In genomic region chr12:54081581-54082401, GRCh38 we compare ENCODE assay signal across 9 cellular contexts. TPM values are rescaled to one million over a fixed set of nuclear protein-coding genes. Genes with fewer than 3 reads are reported as not detected.
DNase-seq lines count a peak whose midpoint lies in the region; ATAC-seq, FAIRE-seq and TF ChIP-seq lines count a peak whose summit lies in the region.
"Not testable (repeated sequence)": the region's sequence is repeated elsewhere in the genome, so short reads cannot be mapped to it uniquely, and the experiment has no call there.
"Had no signal": no experiment of that assay in that cellular context is flagged by ENCODE, and none has a peak within 500 bp of the region (broad histone marks: within the 10 kb centered on the region; RNA-seq: fewer than 3 reads in every experiment).

No MANE protein-coding gene starts in this region.

- H3K4me3 ChIP-seq in GM23338 (peak overlapping the region; percentile 41), uterus (peak overlapping the region in 1 of 2 donors; percentile 30)
- not testable (repeated sequence) for H3K4me3 ChIP-seq in K562

- in situ Hi-C loops in K562 (cut with MboI): not testable (repeated sequence)

- POLR2A ChIA-PET in WTC11 (lab: Charles Lee): not testable (repeated sequence)
- POLR2A ChIA-PET in K562 (lab: Yijun Ruan, JAX): interaction anchor here (0.7 kb wide), 1 partner anchor 21 kb away, joined by 4 read pairs; no protein-coding TSS in a partner anchor

- not testable (repeated sequence) for TF ChIP-seq POLR2A in K562 (conservative IDR thresholded peaks at IDR 0.05); uterus (IDR thresholded peaks at IDR 0.05)

- not testable (repeated sequence) for H3K9me1 ChIP-seq in K562 (ENCODE audit: control insufficient read depth, insufficient read depth, low read length)

- WGBS in K562 (ENCODE audit: insufficient coverage, low coverage, missing lambda C conversion rate): 78% methylated on average over 13 of the region's 35 CpGs

- H3F3A ChIP-seq in GM23338 (replicated peaks; ENCODE audit: low read depth): not testable (repeated sequence)

- H3K4me2 ChIP-seq in GM23338 (peak overlapping the region; percentile 66), K562 (ENCODE audit: insufficient read depth, low read length) (0 out of 2 replicates have a peak overlapping the region, but pooled peaks have one; percentile 9)

- H3K79me2 ChIP-seq in GM23338 (replicated peaks; ENCODE audit: insufficient read depth); K562 (ENCODE audit: control insufficient read depth, insufficient read depth, low read length): not testable (repeated sequence)

- FAIRE-seq in K562 (lab: Jason Lieb, UNC): not testable (repeated sequence)

- H3K4me1 ChIP-seq in GM23338 (ENCODE audit: insufficient read depth): peaks cover 50% of the 10 kb centered on the region
- H3K4me1 ChIP-seq in K562 (replicated peaks in 1 of 2; ENCODE audit: control insufficient read depth in 2 of 2, insufficient read depth in 2 of 2, low read length in 2 of 2); uterus: not testable (repeated sequence)

- not testable (repeated sequence) for H3K9me3 ChIP-seq in K562 (replicated peaks; ENCODE audit: control insufficient read depth, insufficient read depth, low read depth, low read length); uterus

- CTCF ChIA-PET in WTC11 (lab: Charles Lee): interaction anchor here (0.6 kb wide), 2 partner anchors 87 to 304 kb away, joined by 3 to 4 read pairs; no protein-coding TSS in a partner anchor
- CTCF ChIA-PET in K562 (lab: Yijun Ruan, JAX; ENCODE audit: low intra/inter-chr PET ratio): not testable (repeated sequence)

- not testable (repeated sequence) for H3K27ac Mint-ChIP-seq in GM23338; glutamatergic neuron (ENCODE audit: unreplicated experiment)
- H3K27ac Mint-ChIP-seq in WTC11 (peak overlapping the region; percentile 65; the same call in 1 of the 2 replicates), naive B cell (peak overlapping the region; percentile 80 to 98 (median 94))
- H3K27ac Mint-ChIP-seq in activated T-cell treated with anti-CD3 and anti-CD28 coated beads, Interleukin-2, amount 50 U/mL, for 72 hours: peak overlapping the region; percentile 96

- intact Hi-C loops in K562 (cut with micrococcal nuclease); uterus (cut with DNase I; ENCODE audit: low total_unique reads): not testable (repeated sequence)

- not testable (repeated sequence) for H3K9ac ChIP-seq in K562 (ENCODE audit: insufficient read depth in 1 of 2, low read depth in 2 of 2, low read length in 2 of 2)

- H3K27ac ChIP-seq in GM23338 (ENCODE audit: low read depth): not testable (repeated sequence)
- H3K27ac ChIP-seq in K562 (ENCODE audit: extremely low read depth, low read depth, low read length) (0 out of 3 replicates have a peak overlapping the region, but pooled peaks have one; percentile 11), uterus (peak overlapping the region; percentile 27 to 68)

- not testable (repeated sequence) for H3K9me3 Mint-ChIP-seq in GM23338; WTC11; activated T-cell treated with anti-CD3 and anti-CD28 coated beads, Interleukin-2, amount 50 U/mL, for 72 hours; naive B cell
- H3K9me3 Mint-ChIP-seq in glutamatergic neuron (ENCODE audit: unreplicated experiment): peaks cover 17% of the 10 kb centered on the region

- H3K4me3 Mint-ChIP-seq in GM23338: peak overlapping the region; percentile 53
- H3K4me3 Mint-ChIP-seq in WTC11: peak overlapping the region; percentile 65
- peak overlapping the region; percentile 96 to 97 for H3K4me3 Mint-ChIP-seq in activated T-cell treated with anti-CD3 and anti-CD28 coated beads, Interleukin-2, amount 50 U/mL, for 72 hours
- peak overlapping the region; percentile 49 for H3K4me3 Mint-ChIP-seq in glutamatergic neuron (ENCODE audit: unreplicated experiment)
- peak overlapping the region; percentile 81 to 96 (median 90) for H3K4me3 Mint-ChIP-seq in naive B cell

- not testable (repeated sequence) for TF ChIP-seq RAD21 in K562 (CRISPR knock-in tag; conservative IDR thresholded peaks at IDR 0.05 in 1 of 2, IDR thresholded peaks at IDR 0.05 in 1 of 2)

- H3K9me2 ChIP-seq in GM23338 (ENCODE audit: insufficient read depth): not testable (repeated sequence)

- TF ChIP-seq EP300 in K562 (IDR thresholded peaks at IDR 0.05; ENCODE audit: low read length): not testable (repeated sequence)

- H3K27me3 Mint-ChIP-seq in GM23338 (ENCODE audit: insufficient read depth, low read depth, poor library complexity) (peaks cover 97% of the 10 kb centered on the region), WTC11 (ENCODE audit: low read depth) (peaks cover 99% of the 10 kb centered on the region), glutamatergic neuron (ENCODE audit: unreplicated experiment) (peaks cover 48% of the 10 kb centered on the region)
- not testable (repeated sequence) for H3K27me3 Mint-ChIP-seq in activated T-cell treated with anti-CD3 and anti-CD28 coated beads, Interleukin-2, amount 50 U/mL, for 72 hours (ENCODE audit: low read depth); naive B cell

- not testable (repeated sequence) for TF ChIP-seq CTCF in GM23338 (conservative IDR thresholded peaks at IDR 0.05; ENCODE audit: low read depth in 2 of 2); WTC11 (IDR thresholded peaks at IDR 0.05); K562 (IDR thresholded peaks at IDR 0.05 in 2 of 3, conservative IDR thresholded peaks at IDR 0.05 in 1 of 3; ENCODE audit: insufficient read depth in 2 of 3, low read depth in 1 of 3, low read length in 3 of 3); glutamatergic neuron (IDR thresholded peaks at IDR 0.05; ENCODE audit: partially characterized antibody, unreplicated experiment); uterus (IDR thresholded peaks at IDR 0.05)

- not testable (repeated sequence) for BruUV-seq in K562 (replicated peaks; lab: Mats Ljungman, UMichigan)

- H4K20me1 ChIP-seq in GM23338 (replicated peaks; ENCODE audit: insufficient read depth); K562 (replicated peaks; ENCODE audit: control insufficient read depth, insufficient read depth, low read length): not testable (repeated sequence)

- H3K4me1 Mint-ChIP-seq in GM23338 (peaks cover 44% of the 10 kb centered on the region), WTC11 (peaks cover 56% of the 10 kb centered on the region), naive B cell (peaks cover 30 to 39% (median 37%) of the 10 kb centered on the region in 3 donors)
- H3K4me1 Mint-ChIP-seq in activated T-cell treated with anti-CD3 and anti-CD28 coated beads, Interleukin-2, amount 50 U/mL, for 72 hours (ENCODE audit: low read depth): peaks cover 31% of the 10 kb centered on the region
- H3K4me1 Mint-ChIP-seq in glutamatergic neuron (ENCODE audit: low read depth, unreplicated experiment): not testable (repeated sequence)

- not testable (repeated sequence) for H3K36me3 Mint-ChIP-seq in GM23338 (ENCODE audit: low read depth); WTC11; activated T-cell treated with anti-CD3 and anti-CD28 coated beads, Interleukin-2, amount 50 U/mL, for 72 hours (ENCODE audit: insufficient read depth in 2 of 2); glutamatergic neuron (ENCODE audit: unreplicated experiment); naive B cell

- peak; percentile 78 for DNase-seq in GM23338 (ENCODE audit: low spot score)
- DNase-seq in WTC11 (ENCODE audit: low spot score): peak; percentile 65
- DNase-seq in activated T-cell treated with anti-CD3 and anti-CD28 coated beads, Interleukin-2, amount 50 U/mL, for 72 hours: peak; percentile 37 to 40
- not testable (repeated sequence) for DNase-seq in K562 (ENCODE audit: extremely low read depth in 1 of 4, low spot score in 3 of 4); glutamatergic neuron
- DNase-seq in naive B cell: peak; percentile 44
- DNase-seq in stimulated activated CD4-positive, alpha-beta T cell treated with anti-CD3 and anti-CD28 coated beads, Interleukin-4, amount 100 ng/mL, for 1 hour: peak; percentile 13
- DNase-seq in uterus: peak in 1 of 2 donors; percentile 30

- not testable (repeated sequence) for ATAC-seq in GM23338; WTC11; activated T-cell treated with anti-CD3 and anti-CD28 coated beads, Interleukin-2, amount 50 U/mL, for 72 hours (replicated peaks in 1 of 2); K562; naive B cell (ENCODE audit: low read depth in 2 of 2)

- H3K27me3 ChIP-seq in GM23338 (ENCODE audit: insufficient read depth): peaks cover 99% of the 10 kb centered on the region
- not testable (repeated sequence) for H3K27me3 ChIP-seq in K562 (ENCODE audit: control insufficient read depth in 2 of 2, insufficient read depth in 2 of 2, low read length in 2 of 2); uterus

- not testable (repeated sequence) for H3K36me3 ChIP-seq in GM23338 (ENCODE audit: insufficient read depth); K562 (ENCODE audit: control insufficient read depth, insufficient read depth, low read length); uterus

- not testable (repeated sequence) for H2AFZ ChIP-seq in GM23338
- peak overlapping the region; percentile 37 for H2AFZ ChIP-seq in K562 (ENCODE audit: low read depth, low read length)

RNA-seq across cellular contexts. Expression of gene HOXC4, which starts 28.2 kb away (rescaled TPM):
- total RNA-seq in GM23338 (2014; rRNA removed; shearing (Covaris generic)): not detected in 2 replicates
- not detected in 2 replicates for polyA plus RNA-seq in GM23338 (2016; fragmentation: Nextera tagmentation; extraction: Ambion mirVana)
- total RNA-seq in WTC11 (2021): 0.14 to 0.46 TPM (median 0.30 TPM) in 3 replicates
- 1 to 10 TPM in 1 of 2 donors, under 1 TPM in 1; 1.00 to 1.1 TPM for total RNA-seq in activated T-cell treated with anti-CD3 and anti-CD28 coated beads, Interleukin-2, amount 50 U/mL, for 72 hours
- total RNA-seq in K562 (2011; cell fraction: chromatin; rRNA removed; ENCODE audit: low replicate concordance): 0.40 and 0.51 TPM in 2 replicates
- total RNA-seq in K562 (2011; cell fraction: nucleolus; rRNA removed): 0.50 TPM in 1 of 2 replicates, not detected in the other
- 0.53 TPM in 1 of 2 replicates, not detected in the other for total RNA-seq in K562 (2011; cell fraction: nucleoplasm; rRNA removed)
- total RNA-seq in K562 (2014; rRNA removed): 0.41 and 0.50 TPM in 2 replicates
- 0.25 and 0.41 TPM in 2 replicates for total RNA-seq in K562 (2014; rRNA removed; fragmentation: Illumina TruSeq; extraction: Trizol)
- 0.30 and 0.58 TPM in 2 replicates for total RNA-seq in K562 (2015; rRNA removed; fragmentation: Illumina TruSeq; extraction: Trizol)
- total RNA-seq in K562 (2021): 0.75 and 1.1 TPM in 2 replicates
- polyA plus RNA-seq in K562 (2011; rRNA removed): 0.38 and 0.73 TPM in 2 replicates
- polyA plus RNA-seq in K562 (2011; cell fraction: cytosol; rRNA removed): 0.27 and 0.48 TPM in 2 replicates
- 1.7 and 2.0 TPM in 2 replicates for polyA plus RNA-seq in K562 (2011; cell fraction: nucleus; rRNA removed)
- 0.79 and 1.2 TPM in 2 replicates for polyA plus RNA-seq in K562 (2012)
- 0.36 and 0.71 TPM in 2 replicates for polyA plus RNA-seq in K562 (2014; fragmentation: Illumina TruSeq; extraction: Trizol)
- under 1 TPM in 1 of 2 experiments, not detected in 1; 0.06 TPM for polyA plus RNA-seq in K562 (2014; fragmentation: Nextera tagmentation; extraction: Ambion mirVana)
- 0.70 and 1.5 TPM in 2 replicates for polyA plus RNA-seq in K562 (2014; rRNA removed)
- not detected in 2 replicates for polyA minus RNA-seq in K562 (2011; rRNA and poly(A)+ RNA removed)
- polyA minus RNA-seq in K562 (2011; cell fraction: cytosol; rRNA and poly(A)+ RNA removed): not detected in 2 replicates
- polyA minus RNA-seq in K562 (2011; cell fraction: nucleus; rRNA and poly(A)+ RNA removed): 0.44 TPM in 1 of 2 replicates, not detected in the other
- not detected for total RNA-seq in glutamatergic neuron (ENCODE audit: unreplicated experiment)
- polyA plus RNA-seq in naive B cell (ENCODE audit: low read depth in 6 of 6): 1 to 10 TPM in 1 of 6 donors, under 1 TPM in 4, not detected in 1; 0.17 to 1.0 (median 0.42) TPM
- 10 to 100 TPM in 1 of 4 donors, 1 to 10 TPM in 1, under 1 TPM in 1, not detected in 1; 0.83 to 28.6 (median 1.2) TPM for total RNA-seq in uterus
- total RNA-seq: osteocyte had no signal

RNA-seq across cellular contexts. Expression of gene HOXC5, which starts 48.9 kb away (rescaled TPM):
- total RNA-seq in GM23338 (2014; rRNA removed; shearing (Covaris generic)): not detected in 2 replicates
- not detected in 2 replicates for polyA plus RNA-seq in GM23338 (2016; fragmentation: Nextera tagmentation; extraction: Ambion mirVana)
- not detected in 3 replicates for total RNA-seq in WTC11 (2021)
- not detected for total RNA-seq in activated T-cell treated with anti-CD3 and anti-CD28 coated beads, Interleukin-2, amount 50 U/mL, for 72 hours
- total RNA-seq in K562 (2011; cell fraction: chromatin; rRNA removed; ENCODE audit: low replicate concordance): 1.7 and 1.9 TPM in 2 replicates
- 0.83 and 0.92 TPM in 2 replicates for total RNA-seq in K562 (2011; cell fraction: nucleolus; rRNA removed)
- 0.44 and 1.3 TPM in 2 replicates for total RNA-seq in K562 (2011; cell fraction: nucleoplasm; rRNA removed)
- 0.18 and 0.53 TPM in 2 replicates for total RNA-seq in K562 (2014; rRNA removed)
- not detected in 2 replicates for total RNA-seq in K562 (2014; rRNA removed; fragmentation: Illumina TruSeq; extraction: Trizol)
- total RNA-seq in K562 (2015; rRNA removed; fragmentation: Illumina TruSeq; extraction: Trizol): 0.14 TPM in 1 of 2 replicates, not detected in the other
- total RNA-seq in K562 (2021): 0.31 and 0.40 TPM in 2 replicates
- not detected in 2 replicates for polyA plus RNA-seq in K562 (2011; rRNA removed)
- not detected in 2 replicates for polyA plus RNA-seq in K562 (2011; cell fraction: cytosol; rRNA removed)
- polyA plus RNA-seq in K562 (2011; cell fraction: nucleus; rRNA removed): 0.07 and 0.46 TPM in 2 replicates
- polyA plus RNA-seq in K562 (2012): 0.11 TPM in 1 of 2 replicates, not detected in the other
- polyA plus RNA-seq in K562 (2014; fragmentation: Illumina TruSeq; extraction: Trizol): 0.10 TPM in 1 of 2 replicates, not detected in the other
- polyA plus RNA-seq in K562 (2014; fragmentation: Nextera tagmentation; extraction: Ambion mirVana): not detected
- 0.44 TPM in 1 of 2 replicates, not detected in the other for polyA plus RNA-seq in K562 (2014; rRNA removed)
- polyA minus RNA-seq in K562 (2011; rRNA and poly(A)+ RNA removed): not detected in 2 replicates
- polyA minus RNA-seq in K562 (2011; cell fraction: cytosol; rRNA and poly(A)+ RNA removed): not detected in 2 replicates
- polyA minus RNA-seq in K562 (2011; cell fraction: nucleus; rRNA and poly(A)+ RNA removed): 0.22 and 0.40 TPM in 2 replicates
- not detected for total RNA-seq in glutamatergic neuron (ENCODE audit: unreplicated experiment)
- not detected for polyA plus RNA-seq in naive B cell (ENCODE audit: low read depth in 6 of 6)
- total RNA-seq in uterus: 10 to 100 TPM in 1 of 4 donors, 1 to 10 TPM in 1, not detected in 2; 3.5 to 10.2 TPM
- total RNA-seq: osteocyte had no signal

RNA-seq across cellular contexts. Expression of gene HOXC6, which starts 53.6 kb away (rescaled TPM):
- total RNA-seq in GM23338 (2014; rRNA removed; shearing (Covaris generic)): not detected in 2 replicates
- polyA plus RNA-seq in GM23338 (2016; fragmentation: Nextera tagmentation; extraction: Ambion mirVana) (not detected in 2 replicates), K562 (2011; rRNA removed) (2.0 and 2.8 TPM in 2 replicates), K562 (2014; fragmentation: Illumina TruSeq; extraction: Trizol) (3.4 and 3.5 TPM in 2 replicates), K562 (2014; fragmentation: Nextera tagmentation; extraction: Ambion mirVana) (under 1 TPM; 0.06 to 0.13 TPM), K562 (2014; rRNA removed) (2.3 and 3.5 TPM in 2 replicates), naive B cell (ENCODE audit: low read depth in 6 of 6) (not detected)
- total RNA-seq in WTC11 (2021) (not detected in 3 replicates), K562 (2014; rRNA removed) (0.73 and 1.00 TPM in 2 replicates), K562 (2014; rRNA removed; fragmentation: Illumina TruSeq; extraction: Trizol) (0.57 and 1.0 TPM in 2 replicates), K562 (2015; rRNA removed; fragmentation: Illumina TruSeq; extraction: Trizol) (1.4 TPM in 2 replicates), K562 (2021) (3.2 and 4.0 TPM in 2 replicates), glutamatergic neuron (ENCODE audit: unreplicated experiment) (0.32 TPM), uterus (10 to 100 TPM in 1 of 4 donors, 1 to 10 TPM in 2, not detected in 1; 1.2 to 20.4 (median 2.1) TPM)
- total RNA-seq in activated T-cell treated with anti-CD3 and anti-CD28 coated beads, Interleukin-2, amount 50 U/mL, for 72 hours: not detected
- 7.1 and 7.3 TPM in 2 replicates for total RNA-seq in K562 (2011; cell fraction: chromatin; rRNA removed; ENCODE audit: low replicate concordance)
- total RNA-seq in K562 (2011; cell fraction: nucleolus; rRNA removed): 2.8 and 3.0 TPM in 2 replicates
- 3.9 and 4.4 TPM in 2 replicates for total RNA-seq in K562 (2011; cell fraction: nucleoplasm; rRNA removed)
- polyA plus RNA-seq in K562 (2011; cell fraction: cytosol; rRNA removed): 1.5 and 1.8 TPM in 2 replicates
- polyA plus RNA-seq in K562 (2011; cell fraction: nucleus; rRNA removed): 4.0 and 6.5 TPM in 2 replicates
- 2.8 and 3.8 TPM in 2 replicates for polyA plus RNA-seq in K562 (2012)
- 1.2 and 1.4 TPM in 2 replicates for polyA minus RNA-seq in K562 (2011; rRNA and poly(A)+ RNA removed)
- polyA minus RNA-seq in K562 (2011; cell fraction: cytosol; rRNA and poly(A)+ RNA removed): 0.64 and 0.76 TPM in 2 replicates
- 0.94 and 2.2 TPM in 2 replicates for polyA minus RNA-seq in K562 (2011; cell fraction: nucleus; rRNA and poly(A)+ RNA removed)
- total RNA-seq: osteocyte had no signal
